In genomic region chr1:109790329-109790728, GRCh38 we compare ENCODE assay signal across 15 cellular contexts. TPM values are rescaled to one million over a fixed set of nuclear protein-coding genes. Genes with fewer than 3 reads are reported as not detected.
A peak's percentile ranks its signal among the peaks of the same experiment; 100 is the strongest.
DNase-seq lines count a peak whose midpoint lies in the region; ATAC-seq and TF ChIP-seq lines count a peak whose summit lies in the region.
"Had no signal": no experiment of that assay in that cellular context is flagged by ENCODE, and none has a peak within 500 bp of the region (broad histone marks: within the 10 kb centered on the region; RNA-seq: fewer than 3 reads in every experiment).

No MANE protein-coding gene starts in this region.

- intact Hi-C loops in activated CD4-positive, alpha-beta memory T cell treated with anti-CD3 and anti-CD28 coated beads for 36 hours (cut with micrococcal nuclease): loop anchor here (1.0 to 2.0 kb wide), 6 partner anchors 12 to 194 kb away; partner anchors contain the start of genes AHCYL1 and CSF1
- intact Hi-C loops in left lung (cut with DNase I): loop anchor here in 1 of 2 donors (5.0 to 10.0 kb wide), 2 partner anchors 124 to 192 kb away; partner anchors contain the start of genes AHCYL1 and CSF1

- H3K4me3 ChIP-seq in left lung (no peak overlapping the region), thymus (ENCODE audit: low read length) (no peak overlapping the region)

- H3K4me1 ChIP-seq in left lung: peaks cover 28 to 81% of the 10 kb centered on the region in 2 donors
- H3K4me1 ChIP-seq in thymus (ENCODE audit: control insufficient read depth, insufficient read depth, low read length): peaks cover 6% of the 10 kb centered on the region

- H3K27me3 Mint-ChIP-seq in activated naive CD4-positive, alpha-beta T cell treated with anti-CD3 and anti-CD28 coated beads, Interleukin-2, amount 10 ng/mL, durations not matched to agents 7 days and 5 days: peaks cover 3% of the 10 kb centered on the region
- no peaks in the 10 kb centered on the region for H3K27me3 Mint-ChIP-seq in activated CD4-positive, alpha-beta memory T cell treated with anti-CD3 and anti-CD28 coated beads for 36 hours

- ATAC-seq in left lung (no peak), GM18861 (IDR thresholded peaks at IDR 0.05; ENCODE audit: unreplicated experiment) (no peak)
- ATAC-seq: left colon had no signal

- no peaks in the 10 kb centered on the region for H3K9me3 ChIP-seq in left lung
- no peaks in the 10 kb centered on the region for H3K9me3 ChIP-seq in thymus (ENCODE audit: control insufficient read depth)

- H3K27me3 ChIP-seq in left lung (no peaks in the 10 kb centered on the region), thymus (ENCODE audit: control insufficient read depth, insufficient read depth) (no peaks in the 10 kb centered on the region)

- H3K36me3 Mint-ChIP-seq in activated naive CD4-positive, alpha-beta T cell treated with anti-CD3 and anti-CD28 coated beads, Interleukin-2, amount 10 ng/mL, durations not matched to agents 7 days and 5 days: no peaks in the 10 kb centered on the region
- no peaks in the 10 kb centered on the region for H3K36me3 Mint-ChIP-seq in activated CD4-positive, alpha-beta memory T cell treated with anti-CD3 and anti-CD28 coated beads for 36 hours
- H3K36me3 Mint-ChIP-seq: brain had no signal

- CTCF ChIA-PET in activated naive CD4-positive, alpha-beta T cell treated with anti-CD3 and anti-CD28 coated beads, Interleukin-2, amount 10 ng/mL, durations not matched to agents 7 days and 5 days (lab: Charles Lee): interaction anchor here (0.8 to 5.3 kb wide), 28 partner anchors 8 to 196 kb away, joined by 3 to 44 read pairs (median 4); partner anchors contain the start of gene AHCYL1
- CTCF ChIA-PET in activated CD4-positive, alpha-beta memory T cell treated with anti-CD3 and anti-CD28 coated beads for 36 hours (lab: Charles Lee): interaction anchor here (0.5 to 5.4 kb wide), 28 partner anchors 9 to 258 kb away, joined by 3 to 67 read pairs (median 6); partner anchors contain the start of genes AHCYL1, CSF1 and STRIP1

- TF ChIP-seq CTCF in left lung (IDR thresholded peaks at IDR 0.05): no peak

- H3K9me3 Mint-ChIP-seq in activated naive CD4-positive, alpha-beta T cell treated with anti-CD3 and anti-CD28 coated beads, Interleukin-2, amount 10 ng/mL, durations not matched to agents 7 days and 5 days: no peaks in the 10 kb centered on the region
- no peaks in the 10 kb centered on the region for H3K9me3 Mint-ChIP-seq in activated CD4-positive, alpha-beta memory T cell treated with anti-CD3 and anti-CD28 coated beads for 36 hours

- WGBS in thymus: 58% methylated on average over 2 of the region's 2 CpGs

- no peak overlapping the region for H3K4me3 Mint-ChIP-seq in activated naive CD4-positive, alpha-beta T cell treated with anti-CD3 and anti-CD28 coated beads, Interleukin-2, amount 10 ng/mL, durations not matched to agents 7 days and 5 days
- H3K4me3 Mint-ChIP-seq in activated CD4-positive, alpha-beta memory T cell treated with anti-CD3 and anti-CD28 coated beads for 36 hours: no peak overlapping the region
- H3K4me3 Mint-ChIP-seq: brain had no signal

- peak overlapping the region; percentile 30 to 81 for H3K27ac ChIP-seq in left lung
- peak overlapping the region; percentile 32 for H3K27ac ChIP-seq in thymus (ENCODE audit: low read depth)

- POLR2A ChIA-PET in activated CD4-positive, alpha-beta memory T cell treated with anti-CD3 and anti-CD28 coated beads for 36 hours (lab: Charles Lee): interaction anchor here (0.8 to 2.9 kb wide), 5 partner anchors 12 to 194 kb away, joined by 3 to 25 read pairs (median 4); partner anchors contain the start of genes AHCYL1 and CSF1

- H3K27ac Mint-ChIP-seq in activated naive CD4-positive, alpha-beta T cell treated with anti-CD3 and anti-CD28 coated beads, Interleukin-2, amount 10 ng/mL, durations not matched to agents 7 days and 5 days: peak overlapping the region; percentile 91
- H3K27ac Mint-ChIP-seq in activated CD4-positive, alpha-beta memory T cell treated with anti-CD3 and anti-CD28 coated beads for 36 hours: peak overlapping the region; percentile 87

- H3K4me1 Mint-ChIP-seq in activated naive CD4-positive, alpha-beta T cell treated with anti-CD3 and anti-CD28 coated beads, Interleukin-2, amount 10 ng/mL, durations not matched to agents 7 days and 5 days: peaks cover 76% of the 10 kb centered on the region
- H3K4me1 Mint-ChIP-seq in activated CD4-positive, alpha-beta memory T cell treated with anti-CD3 and anti-CD28 coated beads for 36 hours (ENCODE audit: low read depth): peaks cover 62% of the 10 kb centered on the region

- DNase-seq in activated naive CD4-positive, alpha-beta T cell treated with anti-CD3 and anti-CD28 coated beads, Interleukin-2, amount 10 ng/mL, durations not matched to agents 7 days and 5 days: no peak
- DNase-seq in activated naive CD4-positive, alpha-beta T cell treated with anti-CD3 and anti-CD28 coated beads, Interleukin-2, amount 50 U/mL, for 16 hours: no peak
- DNase-seq in activated CD4-positive, alpha-beta memory T cell treated with anti-CD3 and anti-CD28 coated beads for 36 hours: no peak
- no peak for DNase-seq in left lung
- DNase-seq in NCI-H748 treated with DMSO at 0.1 percent for 48 hours (lab: John Stamatoyannopoulos, UW): no peak
- DNase-seq in medulla oblongata (ENCODE audit: extremely low spot score): no peak
- DNase-seq: glutamatergic neuron, NCI-H1048, NCI-H345, RPMI8226 had no signal

- H3K36me3 ChIP-seq in left lung (no peaks in the 10 kb centered on the region), thymus (ENCODE audit: control insufficient read depth, insufficient read depth) (no peaks in the 10 kb centered on the region)

RNA-seq across cellular contexts. Expression of gene EPS8L3, which starts 26.6 kb away (rescaled TPM):
- not detected for total RNA-seq in activated CD4-positive, alpha-beta memory T cell treated with anti-CD3 and anti-CD28 coated beads for 36 hours
- total RNA-seq in left lung: not detected
- polyA plus RNA-seq in thymus: 0.02 TPM
- total RNA-seq: osteoblast had no signal

RNA-seq across cellular contexts. Expression of gene GSTM3, which starts 49.5 kb away (rescaled TPM):
- 1 to 10 TPM; 1.6 to 2.1 TPM for total RNA-seq in activated CD4-positive, alpha-beta memory T cell treated with anti-CD3 and anti-CD28 coated beads for 36 hours
- total RNA-seq in left lung: 10 to 100 TPM; 13.8 to 30.9 TPM
- 35.5 TPM for polyA plus RNA-seq in thymus

Comparison
In these comparisons a context has a peak if more than half of its experiments do, and no peak if none do; other contexts are left out.
1. RNA of gene GSTM3, which starts 49.5 kb away (total RNA-seq): 13.8 to 30.9 TPM in left lung; 1.6 to 2.1 TPM in activated CD4-positive, alpha-beta memory T cell treated with anti-CD3 and anti-CD28 coated beads for 36 hours; every median in the first group is over 4 times any median in the second.